Comparison of ENCODE assay signal across 17 cellular contexts in the genomic region with DNA sequence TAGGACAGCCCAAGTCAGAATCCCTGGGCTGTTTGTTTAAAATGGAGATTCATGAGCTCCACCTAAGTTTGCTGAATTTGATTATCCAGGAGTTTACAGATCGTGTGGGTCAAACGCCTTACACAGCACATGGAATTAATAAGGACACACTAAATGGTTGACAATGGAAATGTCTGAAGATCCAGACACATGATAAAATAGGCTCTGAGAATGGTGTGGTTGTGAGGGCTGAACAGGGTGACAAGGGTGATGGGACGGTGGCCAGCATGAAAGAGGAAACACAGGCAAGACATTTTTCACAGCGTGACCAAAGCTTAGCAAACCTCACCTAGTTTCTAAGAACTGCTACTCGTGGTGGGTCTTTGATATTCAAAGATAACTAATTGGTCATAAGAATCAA. TPM values are rescaled to one million over a fixed set of nuclear protein-coding genes. Genes with fewer than 3 reads are reported as not detected.
A peak's percentile ranks its signal among the peaks of the same experiment; 100 is the strongest.
DNase-seq lines count a peak whose midpoint lies in the region; ATAC-seq and TF ChIP-seq lines count a peak whose summit lies in the region.
"Had no signal": no experiment of that assay in that cellular context is flagged by ENCODE, and none has a peak within 500 bp of the region (broad histone marks: within the 10 kb centered on the region; RNA-seq: fewer than 3 reads in every experiment).

No MANE protein-coding gene starts in this region.

- no peaks in the 10 kb centered on the region for H3K79me2 ChIP-seq in SK-N-SH (ENCODE audit: insufficient read depth)
- H3K79me2 ChIP-seq in osteoblast (ENCODE audit: insufficient read depth, low read length): no peaks in the 10 kb centered on the region

- H3K27me3 Mint-ChIP-seq in mesothelial cell of epicardium (ENCODE audit: low read depth): no peaks in the 10 kb centered on the region

- no peak for TF ChIP-seq RAD21 in SK-N-SH (IDR thresholded peaks at IDR 0.05; ENCODE audit: low read length)

- no peak for TF ChIP-seq POLR2A in heart left ventricle (IDR thresholded peaks at IDR 0.05)
- no peak for TF ChIP-seq POLR2A in upper lobe of left lung (IDR thresholded peaks at IDR 0.05)
- TF ChIP-seq POLR2A in gastroesophageal sphincter (IDR thresholded peaks at IDR 0.05): no peak

- intact Hi-C loops in heart left ventricle (cut with DNase I): loop anchor here in 1 of 10 donors (5.0 kb wide), 1 partner anchor 35 kb away; no protein-coding TSS in a partner anchor

- DNase-seq in right atrium auricular region (ENCODE audit: low spot score): peak; percentile 42
- no peak for DNase-seq in heart left ventricle
- peak; percentile 40 for DNase-seq in SK-N-SH
- DNase-seq in islet precursor cell: peak; percentile 43
- no peak for DNase-seq in upper lobe of left lung
- no peak for DNase-seq in mesothelial cell of epicardium (ENCODE audit: low spot score in 2 of 2, unreplicated experiment in 2 of 2)
- no peak for DNase-seq in osteoblast (ENCODE audit: insufficient read length, low spot score, missing footprints)
- DNase-seq: DMS79 treated with DMSO at 0.1 percent for 48 hours, GM23248, NCI-H1048, NCI-H2081 treated with DMSO at 0.1 percent for 48 hours, NCI-H510A, NCI-H774 had no signal

- H3K27ac ChIP-seq in right atrium auricular region (no peak overlapping the region), heart left ventricle (peak overlapping the region in 5 of 12 donors; percentile 36 to 83 (median 39)), SK-N-SH (ENCODE audit: low read depth in 2 of 2, low read length in 1 of 2) (peak overlapping the region in 1 of 2 experiments; percentile 96; a peak in 2 of 4 replicates), upper lobe of left lung (peak overlapping the region in 3 of 4 donors; percentile 5 to 66 (median 63)), gastroesophageal sphincter (no peak overlapping the region), osteoblast (ENCODE audit: low read depth, low read length) (no peak overlapping the region)
- H3K27ac ChIP-seq: BLaER1, GM23248 had no signal

- 65 to 69% (median 66%) methylated on average over 5 of the region's 5 CpGs for WGBS in heart left ventricle, 4 donors
- WGBS in SK-N-SH (ENCODE audit: low lambda C conversion rate): 45% methylated on average over 5 of the region's 5 CpGs
- 34 to 48% methylated on average over 5 of the region's 5 CpGs for WGBS in upper lobe of left lung, 2 donors
- WGBS in gastroesophageal sphincter (ENCODE audit: low coverage in 1 of 2), 2 donors: 66 to 93% methylated on average over 5 of the region's 5 CpGs

- TF ChIP-seq EP300 in SK-N-SH (IDR thresholded peaks at IDR 0.05; ENCODE audit: borderline replicate concordance in 1 of 2, low read depth in 1 of 2, low read length in 1 of 2) (peak in 1 of 2 experiments; percentile 59; a peak in 1 of 4 replicates), upper lobe of left lung (IDR thresholded peaks at IDR 0.05) (no peak), gastroesophageal sphincter (IDR thresholded peaks at IDR 0.05) (no peak)

- H3K9me3 ChIP-seq in right atrium auricular region: no peaks in the 10 kb centered on the region
- no peaks in the 10 kb centered on the region for H3K9me3 ChIP-seq in heart left ventricle
- H3K9me3 ChIP-seq in SK-N-SH: no peaks in the 10 kb centered on the region
- no peaks in the 10 kb centered on the region for H3K9me3 ChIP-seq in upper lobe of left lung
- no peaks in the 10 kb centered on the region for H3K9me3 ChIP-seq in gastroesophageal sphincter
- H3K9me3 ChIP-seq in osteoblast (ENCODE audit: low read depth, low read length): no peaks in the 10 kb centered on the region

- TF ChIP-seq CTCF in right atrium auricular region (IDR thresholded peaks at IDR 0.05): no peak
- no peak for TF ChIP-seq CTCF in heart left ventricle (IDR thresholded peaks at IDR 0.05)
- no peak for TF ChIP-seq CTCF in SK-N-SH (IDR thresholded peaks at IDR 0.05)
- TF ChIP-seq CTCF in upper lobe of left lung (IDR thresholded peaks at IDR 0.05): no peak
- no peak for TF ChIP-seq CTCF in mesothelial cell of epicardium (IDR thresholded peaks at IDR 0.05; ENCODE audit: unreplicated experiment)
- no peak for TF ChIP-seq CTCF in gastroesophageal sphincter (IDR thresholded peaks at IDR 0.05)
- no peak for TF ChIP-seq CTCF in osteoblast (IDR thresholded peaks at IDR 0.05; ENCODE audit: extremely low read depth, low read depth, low read length)

- H3K4me1 ChIP-seq in right atrium auricular region (peaks cover 0 to 12% of the 10 kb centered on the region in 2 donors), heart left ventricle (peaks cover 0 to 48% (median 18%) of the 10 kb centered on the region in 12 donors), SK-N-SH (ENCODE audit: control insufficient read depth in 1 of 2, insufficient read depth in 2 of 2, low read depth in 1 of 2, low read length in 1 of 2) (peaks cover 0 to 28% of the 10 kb centered on the region in 2 experiments; a peak in 2 of 4 replicates), upper lobe of left lung (peaks cover 5 to 24% (median 10%) of the 10 kb centered on the region in 4 donors), gastroesophageal sphincter (peaks cover 0 to 4% (median 0%) of the 10 kb centered on the region in 3 donors), osteoblast (ENCODE audit: insufficient read depth, low read length) (peaks cover 5% of the 10 kb centered on the region)
- H3K4me1 ChIP-seq: BLaER1 had no signal

- H3K9me2 ChIP-seq in SK-N-SH: no peaks in the 10 kb centered on the region

- ATAC-seq in heart left ventricle: no peak
- no peak for ATAC-seq in upper lobe of left lung (ENCODE audit: low FRiP score in 2 of 2)
- ATAC-seq in gastroesophageal sphincter: no peak
- ATAC-seq: K562, PC-3 had no signal

- H3F3A ChIP-seq in SK-N-SH (replicated peaks; ENCODE audit: insufficient read depth): no peaks in the 10 kb centered on the region

- no peaks in the 10 kb centered on the region for H3K36me3 Mint-ChIP-seq in mesothelial cell of epicardium

- POLR2A ChIA-PET in SK-N-SH (lab: Yijun Ruan, JAX): interaction anchor here (0.7 to 1.2 kb wide), 2 partner anchors 18 to 27 kb away, joined by 3 to 5 read pairs; no protein-coding TSS in a partner anchor

- H3K27me3 ChIP-seq in right atrium auricular region (no peaks in the 10 kb centered on the region), heart left ventricle (no peaks in the 10 kb centered on the region), SK-N-SH (ENCODE audit: insufficient read depth) (no peaks in the 10 kb centered on the region), upper lobe of left lung (no peaks in the 10 kb centered on the region), gastroesophageal sphincter (no peaks in the 10 kb centered on the region), osteoblast (ENCODE audit: insufficient read depth, low read length) (no peaks in the 10 kb centered on the region)
- H3K27me3 ChIP-seq: BLaER1 had no signal

- no peak overlapping the region for H2AFZ ChIP-seq in SK-N-SH (ENCODE audit: low read depth)
- H2AFZ ChIP-seq in osteoblast (ENCODE audit: low read length): no peak overlapping the region
- H2AFZ ChIP-seq: GM23248 had no signal

- peaks cover 8% of the 10 kb centered on the region for H3K36me3 ChIP-seq in right atrium auricular region
- peaks cover 0 to 56% (median 6%) of the 10 kb centered on the region in 9 donors for H3K36me3 ChIP-seq in heart left ventricle
- no peaks in the 10 kb centered on the region for H3K36me3 ChIP-seq in SK-N-SH (replicated peaks in 1 of 2; ENCODE audit: control insufficient read depth in 1 of 2, insufficient read depth in 2 of 2, low read length in 1 of 2)
- H3K36me3 ChIP-seq in upper lobe of left lung: peaks cover 0 to 15% (median 0%) of the 10 kb centered on the region in 4 donors
- H3K36me3 ChIP-seq in gastroesophageal sphincter: no peaks in the 10 kb centered on the region
- no peaks in the 10 kb centered on the region for H3K36me3 ChIP-seq in osteoblast (ENCODE audit: insufficient read depth, low read length)
- H3K36me3 ChIP-seq: BLaER1 had no signal

- H3K27ac Mint-ChIP-seq in mesothelial cell of epicardium: no peak overlapping the region

- CTCF ChIA-PET in SK-N-SH (lab: Yijun Ruan, JAX): interaction anchor here (0.7 to 1.7 kb wide), 4 partner anchors 39 to 172 kb away, joined by 3 to 5 read pairs (median 4); no protein-coding TSS in a partner anchor

- no peak overlapping the region for H3K4me3 Mint-ChIP-seq in mesothelial cell of epicardium

- H3K4me3 ChIP-seq in right atrium auricular region: no peak overlapping the region
- H3K4me3 ChIP-seq in heart left ventricle: no peak overlapping the region
- no peak overlapping the region for H3K4me3 ChIP-seq in SK-N-SH (ENCODE audit: low read depth in 2 of 2, low read length in 1 of 2)
- H3K4me3 ChIP-seq in upper lobe of left lung: no peak overlapping the region
- H3K4me3 ChIP-seq in gastroesophageal sphincter: no peak overlapping the region
- no peak overlapping the region for H3K4me3 ChIP-seq in osteoblast (ENCODE audit: insufficient read depth, low read length)
- H3K4me3 ChIP-seq: BLaER1, GM23248, K562 had no signal

- no peaks in the 10 kb centered on the region for H4K20me1 ChIP-seq in SK-N-SH (ENCODE audit: insufficient read depth)
- no peaks in the 10 kb centered on the region for H4K20me1 ChIP-seq in osteoblast (ENCODE audit: insufficient read depth, low read length)
- H4K20me1 ChIP-seq: BLaER1 had no signal

- peaks cover 10% of the 10 kb centered on the region for H3K9me3 Mint-ChIP-seq in mesothelial cell of epicardium

- H3K9ac ChIP-seq in SK-N-SH: no peak overlapping the region
- H3K9ac ChIP-seq: BLaER1, GM23248 had no signal

- H3K4me2 ChIP-seq in SK-N-SH: no peak overlapping the region
- H3K4me2 ChIP-seq in osteoblast (ENCODE audit: insufficient read depth, low read length): no peak overlapping the region
- H3K4me2 ChIP-seq: BLaER1 had no signal

- H3K4me1 Mint-ChIP-seq in mesothelial cell of epicardium: no peaks in the 10 kb centered on the region

TF ChIP-seq in SK-N-SH, 30 proteins besides CTCF, POLR2A, EP300 and RAD21 (continues in another document):
- TF ChIP-seq NFIC (IDR thresholded peaks at IDR 0.05; ENCODE audit: borderline replicate concordance) (no peak), PBX3 (IDR thresholded peaks at IDR 0.05) (no peak)

RNA-seq across cellular contexts. Expression of gene VWF, which starts 12.5 kb away (rescaled TPM):
- 100 to 1,000 TPM; 189 to 331 TPM for total RNA-seq in right atrium auricular region
- total RNA-seq in heart left ventricle: 100 to 1,000 TPM; 187 to 503 (median 258) TPM
- polyA plus RNA-seq in heart left ventricle: 100 to 1,000 TPM; 125 to 215 TPM
- 0.02 and 0.12 TPM in 2 replicates for polyA plus RNA-seq in SK-N-SH (2012; rRNA removed)
- polyA plus RNA-seq in SK-N-SH (2012; cell fraction: cytosol; rRNA removed): 0.01 and 0.03 TPM in 2 replicates
- 0.05 and 0.06 TPM in 2 replicates for polyA plus RNA-seq in SK-N-SH (2012; cell fraction: nucleus; rRNA removed)
- 100 to 1,000 TPM; 292 to 543 (median 360) TPM for total RNA-seq in upper lobe of left lung
- total RNA-seq in mesothelial cell of epicardium: 0.24 to 0.31 TPM (median 0.29 TPM) in 3 replicates
- total RNA-seq in gastroesophageal sphincter: 100 to 1,000 TPM in 3 of 4 donors, 10 to 100 TPM in 1; 94.3 to 261 (median 162) TPM
- total RNA-seq in osteoblast: 0.29 and 0.72 TPM in 2 replicates
- total RNA-seq: GM23248, PC-3 had no signal
- polyA plus RNA-seq: K562 had no signal

Comparison
In these comparisons a context has a peak if more than half of its experiments do, and no peak if none do; other contexts are left out.
1. DNase-seq: peak in right atrium auricular region (single experiment), SK-N-SH (single experiment) and islet precursor cell (single experiment); none in heart left ventricle (0 of 5), upper lobe of left lung (0 of 2), mesothelial cell of epicardium (0 of 2) and osteoblast (single experiment).
2. H3K27ac ChIP-seq: peak in upper lobe of left lung (3 of 4); none in right atrium auricular region (0 of 2), gastroesophageal sphincter (0 of 4) and osteoblast (single experiment).
3. RNA of gene VWF, which starts 12.5 kb away (total RNA-seq): 292 to 543 TPM in upper lobe of left lung, 189 to 331 TPM in right atrium auricular region, 187 to 503 TPM in heart left ventricle and 94.3 to 261 TPM in gastroesophageal sphincter; 0.29 to 0.72 TPM in osteoblast and 0.24 to 0.31 TPM in mesothelial cell of epicardium; every median in the first group is over 10 times any median in the second.